Comparison of ENCODE assay signal across 7 cellular contexts in genomic region chrX:47143894-47144625, GRCh38. TPM values are rescaled to one million over a fixed set of nuclear protein-coding genes. Genes with fewer than 3 reads are reported as not detected.
DNase-seq lines count a peak whose midpoint lies in the region; ATAC-seq lines count a peak whose summit lies in the region.

No MANE protein-coding gene starts in this region.

- H3K4me3 Mint-ChIP-seq in activated T-helper 1 cell treated with anti-CD3 and anti-CD28 coated beads, Interleukin-12 subunit alpha, Interleukin-12 subunit beta, Interleukin-2, Interleukin-4 antibody, amounts not matched to agents 30 ng/mL and 10 ng/mL and 1 ng/mL, durations not matched to agents 14 hours and 24 hours and 36 hours: peak overlapping the region; percentile 100

- peak overlapping the region; percentile 77 for H3K9ac ChIP-seq in neuronal stem cell (ENCODE audit: low read depth, low read length, poor library complexity)

- peaks cover 10% of the 10 kb centered on the region for H3K79me1 ChIP-seq in neuronal stem cell (ENCODE audit: low read depth, low read length)

- peak overlapping the region; percentile 56 for H3K4me2 ChIP-seq in neuronal stem cell (ENCODE audit: insufficient read depth, low read length, poor library complexity, severe bottlenecking)

- H2BK12ac ChIP-seq in neuronal stem cell (ENCODE audit: low read length): no peak overlapping the region

- no peak overlapping the region for H4K91ac ChIP-seq in neuronal stem cell (ENCODE audit: low read depth, low read length, poor library complexity)

- H3K9me3 Mint-ChIP-seq in activated T-helper 1 cell treated with anti-CD3 and anti-CD28 coated beads, Interleukin-12 subunit alpha, Interleukin-12 subunit beta, Interleukin-2, Interleukin-4 antibody, amounts not matched to agents 30 ng/mL and 10 ng/mL and 1 ng/mL, durations not matched to agents 14 hours and 24 hours and 36 hours: peaks cover 3% of the 10 kb centered on the region

- H2BK120ac ChIP-seq in neuronal stem cell (ENCODE audit: low read depth, low read length): no peak overlapping the region

- peak; percentile 8 for ATAC-seq in GM21529 (IDR thresholded peaks at IDR 0.05; ENCODE audit: unreplicated experiment)

- peaks cover 18% of the 10 kb centered on the region for H3K4me1 Mint-ChIP-seq in activated T-helper 1 cell treated with anti-CD3 and anti-CD28 coated beads, Interleukin-12 subunit alpha, Interleukin-12 subunit beta, Interleukin-2, Interleukin-4 antibody, amounts not matched to agents 30 ng/mL and 10 ng/mL and 1 ng/mL, durations not matched to agents 14 hours and 24 hours and 36 hours (ENCODE audit: low read depth)

- H3K9me3 ChIP-seq in MG63: no peaks in the 10 kb centered on the region
- peaks cover 0 to 5% of the 10 kb centered on the region in 2 donors for H3K9me3 ChIP-seq in neuronal stem cell (replicated peaks in 1 of 2; ENCODE audit: control insufficient read depth in 2 of 2, insufficient read depth in 1 of 2, low read depth in 1 of 2, low read length in 2 of 2)

- H3K4me1 ChIP-seq in neuronal stem cell (ENCODE audit: control insufficient read depth in 2 of 2, insufficient read depth in 1 of 2, low read depth in 1 of 2, low read length in 2 of 2): peaks cover 4 to 5% of the 10 kb centered on the region in 2 donors

- intact Hi-C loops in activated T-helper 1 cell treated with anti-CD3 and anti-CD28 coated beads, Interleukin-12 subunit alpha, Interleukin-12 subunit beta, Interleukin-2, Interleukin-4 antibody, amounts not matched to agents 30 ng/mL and 10 ng/mL and 1 ng/mL, durations not matched to agents 14 hours and 24 hours and 36 hours (cut with micrococcal nuclease): loop anchor here (1.0 to 2.0 kb wide), 2 partner anchors 308 to 515 kb away; partner anchors contain the start of gene UXT

- peak overlapping the region; percentile 84 for H2AFZ ChIP-seq in neuronal stem cell (ENCODE audit: low read length)

- peak overlapping the region; percentile 97 for H3K27ac ChIP-seq in neuronal stem cell (replicated peaks; ENCODE audit: low read length)

- peak overlapping the region; percentile 94 for H3K18ac ChIP-seq in neuronal stem cell (ENCODE audit: low read length)

- WGBS in neuronal stem cell (ENCODE audit: extremely low coverage in 2 of 2, insufficient read length in 2 of 2, insufficient replicate concordance in 1 of 2), 2 donors: no CpG with 5 or more reads among the region's 46 CpGs

- in situ Hi-C loops in G401 (cut with HindIII; ENCODE audit: low sequenced_read_pairs): no loop called here

- H3K4me3 ChIP-seq in MG63 (peak overlapping the region; percentile 83), neuronal stem cell (ENCODE audit: low read length in 2 of 2) (peak overlapping the region; percentile 79 to 93)

- H3K36me3 ChIP-seq in MG63: peaks cover 4% of the 10 kb centered on the region
- H3K36me3 ChIP-seq in neuronal stem cell (replicated peaks in 1 of 2; ENCODE audit: control insufficient read depth in 2 of 2, insufficient read depth in 2 of 2, low read length in 2 of 2): peaks cover 11 to 46% of the 10 kb centered on the region in 2 donors

- no peak overlapping the region for H3K4ac ChIP-seq in neuronal stem cell (ENCODE audit: low read length)

- H3K36me3 Mint-ChIP-seq in activated T-helper 1 cell treated with anti-CD3 and anti-CD28 coated beads, Interleukin-12 subunit alpha, Interleukin-12 subunit beta, Interleukin-2, Interleukin-4 antibody, amounts not matched to agents 30 ng/mL and 10 ng/mL and 1 ng/mL, durations not matched to agents 14 hours and 24 hours and 36 hours (ENCODE audit: low read depth): peaks cover 34% of the 10 kb centered on the region

- H3K27ac Mint-ChIP-seq in activated T-helper 1 cell treated with anti-CD3 and anti-CD28 coated beads, Interleukin-12 subunit alpha, Interleukin-12 subunit beta, Interleukin-2, Interleukin-4 antibody, amounts not matched to agents 30 ng/mL and 10 ng/mL and 1 ng/mL, durations not matched to agents 14 hours and 24 hours and 36 hours: peak overlapping the region; percentile 100

- no peak overlapping the region for H2AK5ac ChIP-seq in neuronal stem cell (ENCODE audit: low read depth, low read length)

- H3K23ac ChIP-seq in neuronal stem cell (ENCODE audit: low read depth, low read length, poor library complexity): peak overlapping the region; percentile 93

- H2BK15ac ChIP-seq in neuronal stem cell (ENCODE audit: low read length): no peak overlapping the region

- H3K27me3 Mint-ChIP-seq in activated T-helper 1 cell treated with anti-CD3 and anti-CD28 coated beads, Interleukin-12 subunit alpha, Interleukin-12 subunit beta, Interleukin-2, Interleukin-4 antibody, amounts not matched to agents 30 ng/mL and 10 ng/mL and 1 ng/mL, durations not matched to agents 14 hours and 24 hours and 36 hours (ENCODE audit: insufficient read depth): peaks cover 2% of the 10 kb centered on the region

- H2BK5ac ChIP-seq in neuronal stem cell (ENCODE audit: low read length): peak overlapping the region; percentile 24

- DNase-seq in G401 (ENCODE audit: low spot score): peak; percentile 44
- DNase-seq in MG63: peak; percentile 22
- no peak for DNase-seq in activated T-helper 1 cell treated with anti-CD3 and anti-CD28 coated beads, Interleukin-12 subunit alpha, Interleukin-12 subunit beta, Interleukin-2, Interleukin-4 antibody, amounts not matched to agents 30 ng/mL and 10 ng/mL and 1 ng/mL, durations not matched to agents 14 hours and 24 hours and 36 hours (ENCODE audit: low spot score)
- DNase-seq in germinal center (ENCODE audit: low spot score): peak; percentile 58
- DNase-seq in neuronal stem cell (ENCODE audit: low spot score): no peak
- DNase-seq in amniotic stem cell (lab: John Stamatoyannopoulos, UW): no peak

- H4K8ac ChIP-seq in neuronal stem cell (ENCODE audit: low read depth, low read length): no peak overlapping the region

- no peak overlapping the region for H3K14ac ChIP-seq in neuronal stem cell (ENCODE audit: low read length)

- no peaks in the 10 kb centered on the region for H3K27me3 ChIP-seq in MG63
- H3K27me3 ChIP-seq in neuronal stem cell (ENCODE audit: control insufficient read depth in 3 of 3, insufficient read depth in 3 of 3, low read depth in 1 of 3, low read length in 3 of 3): peaks cover 0 to 20% (median 0%) of the 10 kb centered on the region in 3 experiments

RNA-seq across cellular contexts. Expression of gene NDUFB11, which starts 0.4 kb away (rescaled TPM):
- 87.1 and 115 TPM in 2 replicates for total RNA-seq in G401 (2014; rRNA removed; shearing (Covaris generic))
- 65.9 and 80.8 TPM in 2 replicates for total RNA-seq in MG63 (2014; rRNA removed; shearing (Covaris generic); ENCODE audit: low replicate concordance)
- total RNA-seq in activated T-helper 1 cell treated with anti-CD3 and anti-CD28 coated beads, Interleukin-12 subunit alpha, Interleukin-12 subunit beta, Interleukin-2, Interleukin-4 antibody, amounts not matched to agents 30 ng/mL and 10 ng/mL and 1 ng/mL, durations not matched to agents 14 hours and 24 hours and 36 hours: 84.5 and 88.7 TPM in 2 replicates
- 136 TPM for polyA plus RNA-seq in neuronal stem cell (2013, experiment 1 of 2)
- 138 TPM for polyA plus RNA-seq in neuronal stem cell (2013, experiment 2 of 2)

RNA-seq across cellular contexts. Expression of gene RBM10, which starts 1.0 kb away (rescaled TPM):
- total RNA-seq in G401 (2014; rRNA removed; shearing (Covaris generic)): 51.8 and 67.8 TPM in 2 replicates
- 36.9 and 46.9 TPM in 2 replicates for total RNA-seq in MG63 (2014; rRNA removed; shearing (Covaris generic); ENCODE audit: low replicate concordance)
- 62.0 and 64.1 TPM in 2 replicates for total RNA-seq in activated T-helper 1 cell treated with anti-CD3 and anti-CD28 coated beads, Interleukin-12 subunit alpha, Interleukin-12 subunit beta, Interleukin-2, Interleukin-4 antibody, amounts not matched to agents 30 ng/mL and 10 ng/mL and 1 ng/mL, durations not matched to agents 14 hours and 24 hours and 36 hours
- 45.7 TPM for polyA plus RNA-seq in neuronal stem cell (2013, experiment 1 of 2)
- 43.8 TPM for polyA plus RNA-seq in neuronal stem cell (2013, experiment 2 of 2)

RNA-seq across cellular contexts. Expression of gene UBA1, which starts 49.6 kb away (rescaled TPM):
- 198 and 217 TPM in 2 replicates for total RNA-seq in G401 (2014; rRNA removed; shearing (Covaris generic))
- 108 and 121 TPM in 2 replicates for total RNA-seq in MG63 (2014; rRNA removed; shearing (Covaris generic); ENCODE audit: low replicate concordance)
- total RNA-seq in activated T-helper 1 cell treated with anti-CD3 and anti-CD28 coated beads, Interleukin-12 subunit alpha, Interleukin-12 subunit beta, Interleukin-2, Interleukin-4 antibody, amounts not matched to agents 30 ng/mL and 10 ng/mL and 1 ng/mL, durations not matched to agents 14 hours and 24 hours and 36 hours: 221 and 223 TPM in 2 replicates
- 139 TPM for polyA plus RNA-seq in neuronal stem cell (2013, experiment 1 of 2)
- 137 TPM for polyA plus RNA-seq in neuronal stem cell (2013, experiment 2 of 2)

Comparison
In these comparisons a context has a peak if more than half of its experiments do, and no peak if none do; other contexts are left out.
1. DNase-seq: peak in G401 (single experiment), MG63 (single experiment) and germinal center (single experiment); none in activated T-helper 1 cell treated with anti-CD3 and anti-CD28 coated beads, Interleukin-12 subunit alpha, Interleukin-12 subunit beta, Interleukin-2, Interleukin-4 antibody, amounts not matched to agents 30 ng/mL and 10 ng/mL and 1 ng/mL, durations not matched to agents 14 hours and 24 hours and 36 hours (single experiment), neuronal stem cell (single experiment) and amniotic stem cell (single experiment).